ENCODE assay signal across 16 cellular contexts in genomic region chr10:63738410-63738809, GRCh38.
DNase-seq lines count a peak whose midpoint lies in the region; ATAC-seq, FAIRE-seq and TF ChIP-seq lines count a peak whose summit lies in the region.
"Had no signal": no experiment of that assay in that cellular context is flagged by ENCODE, and none has a peak within 500 bp of the region (broad histone marks: within the 10 kb centered on the region; RNA-seq: fewer than 3 reads in every experiment).

No MANE protein-coding gene starts in this region.

- H3K27me3 Mint-ChIP-seq in MCF 10A (ENCODE audit: insufficient read depth, unreplicated experiment) (no peaks in the 10 kb centered on the region), astrocyte (ENCODE audit: low read depth, unreplicated experiment) (no peaks in the 10 kb centered on the region)

- H3K27ac ChIP-seq in breast epithelium (no peak overlapping the region), astrocyte (ENCODE audit: low read depth, low read length) (no peak overlapping the region)

- H4K20me1 ChIP-seq in astrocyte (ENCODE audit: insufficient read depth, low read length), result no peaks in the 10 kb centered on the region

- no peak overlapping the region for H3K4me3 ChIP-seq in breast epithelium
- no peak overlapping the region for H3K4me3 ChIP-seq in astrocyte (ENCODE audit: insufficient read depth, low read depth, low read length)

- no peaks in the 10 kb centered on the region for H3K79me2 ChIP-seq in astrocyte (ENCODE audit: insufficient read depth, low read length)

- H3K4me1 Mint-ChIP-seq in MCF 10A (ENCODE audit: insufficient read depth, unreplicated experiment) (peaks cover 12% of the 10 kb centered on the region), astrocyte (ENCODE audit: low read depth, unreplicated experiment) (peaks cover 15% of the 10 kb centered on the region)
- H3K4me1 Mint-ChIP-seq: stimulated activated naive CD8-positive, alpha-beta T cell treated with anti-CD3 and anti-CD28 coated beads, Interleukin-15, amount 100 ng/mL, for 72 hours had no signal

- no peak overlapping the region for H3K4me2 ChIP-seq in astrocyte (ENCODE audit: low read length)

- TF ChIP-seq POLR2A in breast epithelium (IDR thresholded peaks at IDR 0.05), result no peak

- H2AFZ ChIP-seq in astrocyte (ENCODE audit: low read depth, low read length), result no peak overlapping the region

- H3K27me3 ChIP-seq in breast epithelium (no peaks in the 10 kb centered on the region), astrocyte (ENCODE audit: insufficient read depth, low read length) (no peaks in the 10 kb centered on the region)

- H3K36me3 ChIP-seq in breast epithelium (no peaks in the 10 kb centered on the region), astrocyte (ENCODE audit: insufficient read depth, low read length) (no peaks in the 10 kb centered on the region)

- intact Hi-C loops in MCF 10A (cut with micrococcal nuclease), result no loop called here
- intact Hi-C loops in breast epithelium (cut with DNase I; ENCODE audit: low total_unique reads), result no loop called here

- H3K4me3 Mint-ChIP-seq in MCF 10A (ENCODE audit: unreplicated experiment) (no peak overlapping the region), astrocyte (ENCODE audit: unreplicated experiment) (no peak overlapping the region)
- H3K4me3 Mint-ChIP-seq: stimulated activated naive CD8-positive, alpha-beta T cell treated with anti-CD3 and anti-CD28 coated beads, Interleukin-15, amount 100 ng/mL, for 72 hours; T-helper 2 cell treated with Interferon-gamma antibody and Interleukin-4, amounts not matched to agents 5 μg/mL and 100 μg/mL, for 36 hours had no signal

- FAIRE-seq in astrocyte (lab: Jason Lieb, UNC), result no peak
- FAIRE-seq: endometrium, islet of Langerhans had no signal

- H3K4me1 ChIP-seq in breast epithelium (no peaks in the 10 kb centered on the region), astrocyte (ENCODE audit: insufficient read depth, low read length) (peaks cover 4% of the 10 kb centered on the region)

- peak; percentile 61 for DNase-seq in MCF 10A (ENCODE audit: unreplicated experiment)
- no peak for DNase-seq in breast epithelium (ENCODE audit: low spot score in 2 of 2)
- DNase-seq in astrocyte (ENCODE audit: low read depth), result peak; percentile 57
- DNase-seq in islet precursor cell, result peak; percentile 89
- DNase-seq in NCI-H1436 (lab: John Stamatoyannopoulos, UW), result no peak
- DNase-seq in NCI-H1417 (lab: John Stamatoyannopoulos, UW), result no peak
- DNase-seq in NCI-H2196 (lab: John Stamatoyannopoulos, UW; ENCODE audit: unreplicated experiment), result no peak
- DNase-seq: 8988T; DMS53; KBM-7; stimulated activated CD4-positive, alpha-beta T cell treated with anti-CD3 and anti-CD28 coated beads, Interleukin-4, amount 100 ng/mL, for 1 hour; stimulated activated naive CD8-positive, alpha-beta T cell treated with anti-CD3 and anti-CD28 coated beads, Interleukin-15, amount 100 ng/mL, for 72 hours had no signal

- H3K9me3 ChIP-seq in breast epithelium, result no peaks in the 10 kb centered on the region
- no peaks in the 10 kb centered on the region for H3K9me3 ChIP-seq in astrocyte (ENCODE audit: insufficient read depth, low read depth, low read length)

- no peak overlapping the region for H3K9ac ChIP-seq in astrocyte (ENCODE audit: low read length)

- BruUV-seq in MCF 10A (replicated peaks; lab: Mats Ljungman, UMichigan), result no TSS peak

- H3K27ac Mint-ChIP-seq in MCF 10A (ENCODE audit: low read depth, unreplicated experiment), result no peak overlapping the region
- no peak overlapping the region for H3K27ac Mint-ChIP-seq in astrocyte (ENCODE audit: unreplicated experiment)
- H3K27ac Mint-ChIP-seq: stimulated activated naive CD8-positive, alpha-beta T cell treated with anti-CD3 and anti-CD28 coated beads, Interleukin-15, amount 100 ng/mL, for 72 hours; T-helper 2 cell treated with Interferon-gamma antibody and Interleukin-4, amounts not matched to agents 5 μg/mL and 100 μg/mL, for 36 hours had no signal

- ATAC-seq in GM18520 (IDR thresholded peaks at IDR 0.05; ENCODE audit: unreplicated experiment), result no peak
- ATAC-seq: stimulated activated naive CD8-positive, alpha-beta T cell treated with anti-CD3 and anti-CD28 coated beads, Interleukin-15, amount 100 ng/mL, for 72 hours had no signal

- POLR2A ChIA-PET in MCF 10A (lab: Yijun Ruan, JAX), result no interaction called here

- H3K9me3 Mint-ChIP-seq in MCF 10A (ENCODE audit: unreplicated experiment) (no peaks in the 10 kb centered on the region), astrocyte (ENCODE audit: unreplicated experiment) (no peaks in the 10 kb centered on the region)
- H3K9me3 Mint-ChIP-seq: stimulated activated naive CD8-positive, alpha-beta T cell treated with anti-CD3 and anti-CD28 coated beads, Interleukin-15, amount 100 ng/mL, for 72 hours; T-helper 2 cell treated with Interferon-gamma antibody and Interleukin-4, amounts not matched to agents 5 μg/mL and 100 μg/mL, for 36 hours had no signal

- CTCF ChIA-PET in MCF 10A (lab: Yijun Ruan, JAX), result interaction anchor here (0.6 to 2.6 kb wide), 2 partner anchors 18 to 29 kb away, joined by 3 to 8 read pairs; no protein-coding TSS in a partner anchor

- no peak for TF ChIP-seq CTCF in MCF 10A (IDR thresholded peaks at IDR 0.05; ENCODE audit: unreplicated experiment)
- TF ChIP-seq CTCF in breast epithelium (IDR thresholded peaks at IDR 0.05), result no peak
- TF ChIP-seq CTCF in astrocyte (IDR thresholded peaks at IDR 0.05; ENCODE audit: insufficient read depth, low read depth, low read length), result no peak

- H3K36me3 Mint-ChIP-seq in MCF 10A (ENCODE audit: insufficient read depth, unreplicated experiment) (no peaks in the 10 kb centered on the region), astrocyte (ENCODE audit: low read depth, unreplicated experiment) (no peaks in the 10 kb centered on the region)

Comparison
In these comparisons a context has a peak if more than half of its experiments do, and no peak if none do; other contexts are left out.
1. DNase-seq: peak in MCF 10A (single experiment), astrocyte (single experiment) and islet precursor cell (single experiment); none in breast epithelium (0 of 2), NCI-H1436 (single experiment), NCI-H1417 (0 of 3) and NCI-H2196 (single experiment).